Comparison of ENCODE assay signal across 30 cellular contexts in the genomic region with DNA sequence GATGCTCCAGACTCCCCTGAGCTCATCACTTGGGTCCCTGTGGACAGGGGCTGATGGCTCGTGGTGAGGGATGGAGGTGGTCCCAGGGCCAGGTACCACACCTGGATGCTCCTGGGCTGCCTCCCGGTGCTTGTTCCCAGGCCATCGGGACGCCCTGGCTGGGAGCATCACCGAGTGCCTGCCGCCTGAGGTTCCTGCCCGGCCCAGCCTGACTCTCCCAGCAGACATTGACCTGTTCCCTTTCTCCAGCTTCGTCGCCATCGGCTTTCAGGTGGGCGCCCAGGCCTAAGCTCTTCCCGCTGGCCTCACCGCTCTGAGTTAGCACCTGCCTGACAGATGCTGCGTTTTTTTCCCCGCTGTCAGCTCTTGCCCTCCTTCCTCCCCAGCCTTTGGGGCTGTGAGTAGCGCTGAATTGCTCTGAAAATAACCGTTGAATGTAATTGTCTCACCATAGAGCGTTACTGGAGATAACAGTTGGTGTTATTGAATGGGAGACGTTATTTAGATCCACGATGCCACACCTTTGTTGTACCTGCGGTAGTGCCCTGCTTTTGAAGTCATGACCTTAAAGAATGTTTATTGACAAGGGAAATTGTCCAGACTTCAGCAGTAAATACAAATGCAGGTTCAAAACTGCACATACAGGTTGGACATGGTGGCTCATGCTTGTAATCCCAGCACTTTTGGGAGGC. TPM values are rescaled to one million over a fixed set of nuclear protein-coding genes. Genes with fewer than 3 reads are reported as not detected.
DNase-seq lines count a peak whose midpoint lies in the region; ATAC-seq and TF ChIP-seq lines count a peak whose summit lies in the region.
"Had no signal": no experiment of that assay in that cellular context is flagged by ENCODE, and none has a peak within 500 bp of the region (broad histone marks: within the 10 kb centered on the region; RNA-seq: fewer than 3 reads in every experiment).

No MANE protein-coding gene starts in this region.

- no peak overlapping the region for H3K14ac ChIP-seq in neuronal stem cell (ENCODE audit: low read length)

- peak overlapping the region; percentile 39 for H3K27ac Mint-ChIP-seq in Caco-2 (ENCODE audit: unreplicated experiment)
- H3K27ac Mint-ChIP-seq: activated CD8-positive, alpha-beta memory T cell treated with anti-CD3 and anti-CD28 coated beads, Interleukin-2, amount 10 ng/mL, durations not matched to agents 7 days and 5 days; activated naive CD8-positive, alpha-beta T cell treated with anti-CD3 and anti-CD28 coated beads, Interleukin-2, amount 10 ng/mL, durations not matched to agents 7 days and 5 days; HFFc6 had no signal

- peak overlapping the region; percentile 33 for H3K18ac ChIP-seq in neuronal stem cell (ENCODE audit: low read length)

- no CpG with 5 or more reads among the region's 21 CpGs for WGBS in neuronal stem cell (ENCODE audit: extremely low coverage in 2 of 2, insufficient read length in 2 of 2, insufficient replicate concordance in 1 of 2), 2 donors

- H3K27ac ChIP-seq in neuronal stem cell (replicated peaks; ENCODE audit: low read length), result no peak overlapping the region
- H3K27ac ChIP-seq: BLaER1, pancreas, PC-9, right atrium auricular region, spleen, thyroid gland had no signal

- no peak overlapping the region for H4K91ac ChIP-seq in neuronal stem cell (ENCODE audit: low read depth, low read length, poor library complexity)

- no peaks in the 10 kb centered on the region for H3K27me3 Mint-ChIP-seq in Caco-2 (ENCODE audit: insufficient read depth, unreplicated experiment)
- H3K27me3 Mint-ChIP-seq: activated CD8-positive, alpha-beta memory T cell treated with anti-CD3 and anti-CD28 coated beads, Interleukin-2, amount 10 ng/mL, durations not matched to agents 7 days and 5 days; activated naive CD8-positive, alpha-beta T cell treated with anti-CD3 and anti-CD28 coated beads, Interleukin-2, amount 10 ng/mL, durations not matched to agents 7 days and 5 days had no signal

- no peak overlapping the region for H2AFZ ChIP-seq in neuronal stem cell (ENCODE audit: low read length)
- H2AFZ ChIP-seq: PC-9 had no signal

- no peak overlapping the region for H3K4me2 ChIP-seq in neuronal stem cell (ENCODE audit: insufficient read depth, low read length, poor library complexity, severe bottlenecking)
- H3K4me2 ChIP-seq: BLaER1 had no signal

- no peaks in the 10 kb centered on the region for H3K9me3 Mint-ChIP-seq in Caco-2 (ENCODE audit: unreplicated experiment)
- H3K9me3 Mint-ChIP-seq: activated naive CD8-positive, alpha-beta T cell treated with anti-CD3 and anti-CD28 coated beads, Interleukin-2, amount 10 ng/mL, durations not matched to agents 7 days and 5 days; HFFc6; neural crest cell had no signal

- peak in 1 of 2 experiments; percentile 34 for DNase-seq in Caco-2
- peak; percentile 75 for DNase-seq in LoVo (ENCODE audit: low spot score)
- DNase-seq in SW480 (ENCODE audit: low spot score), result peak; percentile 90
- DNase-seq in neuronal stem cell (ENCODE audit: low spot score), result no peak
- DNase-seq: activated CD4-positive, alpha-beta T cell treated with anti-CD3 and anti-CD28 coated beads, Interleukin-2, amount 50 U/mL, for 4 hours; activated CD8-positive, alpha-beta memory T cell treated with anti-CD3 and anti-CD28 coated beads, Interleukin-2, amount 10 ng/mL, durations not matched to agents 7 days and 5 days; activated gamma-delta T cell treated with Interleukin-2 at 50 U/mL for 16 hours; activated naive CD8-positive, alpha-beta T cell treated with anti-CD3 and anti-CD28 coated beads, Interleukin-2, amount 10 ng/mL, durations not matched to agents 7 days and 5 days; activated T-cell treated with anti-CD3 and anti-CD28 coated beads, Interleukin-2, amount 50 U/mL, for 48 hours; effector CD8-positive, alpha-beta T cell; HFFc6; NCI-H1092; NCI-H2029; NCI-H446 treated with DMSO at 0.1 percent for 48 hours; NK-92 treated with Interleukin-12 subunit alpha and Interleukin-12 subunit beta, amount 100 ng/mL, for 24 hours; PC-9; spleen; T-helper 2 cell; thyroid gland had no signal

- peak overlapping the region; percentile 24 for H3K9ac ChIP-seq in neuronal stem cell (ENCODE audit: low read depth, low read length, poor library complexity)
- H3K9ac ChIP-seq: BLaER1 had no signal

- H2BK15ac ChIP-seq in neuronal stem cell (ENCODE audit: low read length), result no peak overlapping the region

- no peak overlapping the region for H3K4ac ChIP-seq in neuronal stem cell (ENCODE audit: low read length)

- ATAC-seq in HG02885 (IDR thresholded peaks at IDR 0.05; ENCODE audit: poor library complexity, unreplicated experiment) (no peak), GM21367 (IDR thresholded peaks at IDR 0.05; ENCODE audit: unreplicated experiment) (no peak), HG02840 (IDR thresholded peaks at IDR 0.05; ENCODE audit: low FRiP score, unreplicated experiment) (no peak)
- ATAC-seq: activated CD4-positive, CD25-positive, alpha-beta regulatory T cell treated with anti-CD3 and anti-CD28 coated beads, Interleukin-2, amount 50 U/mL, for 24 hours; activated CD8-positive, alpha-beta memory T cell treated with anti-CD3 and anti-CD28 coated beads, Interleukin-2, amount 10 ng/mL, durations not matched to agents 7 days and 5 days; pancreas; Right ventricle myocardium inferior had no signal

- H3K36me3 Mint-ChIP-seq in Caco-2 (ENCODE audit: insufficient read depth, unreplicated experiment), result peaks cover 6% of the 10 kb centered on the region
- H3K36me3 Mint-ChIP-seq: activated CD8-positive, alpha-beta memory T cell treated with anti-CD3 and anti-CD28 coated beads, Interleukin-2, amount 10 ng/mL, durations not matched to agents 7 days and 5 days; activated naive CD8-positive, alpha-beta T cell treated with anti-CD3 and anti-CD28 coated beads, Interleukin-2, amount 10 ng/mL, durations not matched to agents 7 days and 5 days had no signal

- H3K4me1 ChIP-seq in Caco-2, result peaks cover 39% of the 10 kb centered on the region
- H3K4me1 ChIP-seq in neuronal stem cell (ENCODE audit: control insufficient read depth in 2 of 2, insufficient read depth in 1 of 2, low read depth in 1 of 2, low read length in 2 of 2), result peaks cover 2 to 12% of the 10 kb centered on the region in 2 donors
- H3K4me1 ChIP-seq: BLaER1, pancreas, right atrium auricular region, spleen, thyroid gland had no signal

- H3K4me3 Mint-ChIP-seq in Caco-2 (ENCODE audit: unreplicated experiment), result no peak overlapping the region
- H3K4me3 Mint-ChIP-seq: activated CD8-positive, alpha-beta memory T cell treated with anti-CD3 and anti-CD28 coated beads, Interleukin-2, amount 10 ng/mL, durations not matched to agents 7 days and 5 days; activated naive CD8-positive, alpha-beta T cell treated with anti-CD3 and anti-CD28 coated beads, Interleukin-2, amount 10 ng/mL, durations not matched to agents 7 days and 5 days; HFFc6; neural crest cell had no signal

- no peak overlapping the region for H3K4me3 ChIP-seq in Caco-2 (ENCODE audit: low read depth, low read length)
- no peak overlapping the region for H3K4me3 ChIP-seq in neuronal stem cell (ENCODE audit: low read length in 2 of 2)
- H3K4me3 ChIP-seq: BLaER1, pancreas, PC-9, right atrium auricular region, spleen, thyroid gland had no signal

- H3K36me3 ChIP-seq in Caco-2 (ENCODE audit: control insufficient read depth, insufficient read depth, low read length), result no peaks in the 10 kb centered on the region
- no peaks in the 10 kb centered on the region for H3K36me3 ChIP-seq in neuronal stem cell (replicated peaks in 1 of 2; ENCODE audit: control insufficient read depth in 2 of 2, insufficient read depth in 2 of 2, low read length in 2 of 2)

- CTCF ChIA-PET in Caco-2 (lab: Charles Lee), result interaction anchor here (0.5 to 2.7 kb wide), 3 partner anchors 11 to 46 kb away, joined by 6 to 13 read pairs (median 6); a partner anchor contains a TSS

- no peaks in the 10 kb centered on the region for H3K79me1 ChIP-seq in neuronal stem cell (ENCODE audit: low read depth, low read length)

- BruUV-seq in Caco-2 (replicated peaks; lab: Mats Ljungman, UMichigan), result no TSS peak

- intact Hi-C loops in Caco-2 (cut with micrococcal nuclease; ENCODE audit: unreplicated experiment), result no loop called here

- no peaks in the 10 kb centered on the region for H3K27me3 ChIP-seq in Caco-2 (replicated peaks; ENCODE audit: control insufficient read depth, insufficient read depth, low read length)
- peaks cover 0 to 13% (median 0%) of the 10 kb centered on the region in 3 experiments for H3K27me3 ChIP-seq in neuronal stem cell (ENCODE audit: control insufficient read depth in 3 of 3, insufficient read depth in 3 of 3, low read depth in 1 of 3, low read length in 3 of 3)
- H3K27me3 ChIP-seq: BLaER1, pancreas, right atrium auricular region, spleen, thyroid gland had no signal

- no peak overlapping the region for H2AK5ac ChIP-seq in neuronal stem cell (ENCODE audit: low read depth, low read length)

- TF ChIP-seq CTCF in Caco-2 (IDR thresholded peaks at IDR 0.05; ENCODE audit: insufficient read depth in 1 of 2, low read depth in 1 of 2, low read length in 1 of 2, severe bottlenecking in 1 of 2, unreplicated experiment in 1 of 2), result no peak

- no peak overlapping the region for H2BK5ac ChIP-seq in neuronal stem cell (ENCODE audit: low read length)

- peaks cover 20% of the 10 kb centered on the region for H3K4me1 Mint-ChIP-seq in Caco-2 (ENCODE audit: low read depth, unreplicated experiment)
- H3K4me1 Mint-ChIP-seq: neural crest cell had no signal

- H2BK120ac ChIP-seq in neuronal stem cell (ENCODE audit: low read depth, low read length), result no peak overlapping the region

- H3K23ac ChIP-seq in neuronal stem cell (ENCODE audit: low read depth, low read length, poor library complexity), result peak overlapping the region; percentile 11

- H4K8ac ChIP-seq in neuronal stem cell (ENCODE audit: low read depth, low read length), result no peak overlapping the region

- no peaks in the 10 kb centered on the region for H3K9me3 ChIP-seq in Caco-2
- H3K9me3 ChIP-seq in neuronal stem cell (replicated peaks in 1 of 2; ENCODE audit: control insufficient read depth in 2 of 2, insufficient read depth in 1 of 2, low read depth in 1 of 2, low read length in 2 of 2), result no peaks in the 10 kb centered on the region
- H3K9me3 ChIP-seq: BLaER1, pancreas, right atrium auricular region, spleen, thyroid gland had no signal

- H2BK12ac ChIP-seq in neuronal stem cell (ENCODE audit: low read length), result no peak overlapping the region

- POLR2A ChIA-PET in Caco-2 (lab: Charles Lee), result interaction anchor here (0.6 kb wide), 1 partner anchor 428 kb away, joined by 3 read pairs; no protein-coding TSS in a partner anchor

RNA-seq across cellular contexts. Expression of a gene that starts 21.3 kb away (rescaled TPM):
- 0.20 TPM in 1 of 2 replicates, not detected in the other for total RNA-seq in Caco-2 (2022)
- not detected for polyA plus RNA-seq in neuronal stem cell (2013, experiment 1 of 2)
- not detected for polyA plus RNA-seq in neuronal stem cell (2013, experiment 2 of 2)
- total RNA-seq: glomerular endothelial cell, HT1080, neural crest cell had no signal

RNA-seq across cellular contexts. Expression of a gene that starts 24.3 kb away (rescaled TPM):
- 12.3 and 24.4 TPM in 2 replicates for total RNA-seq in Caco-2 (2022)
- polyA plus RNA-seq in neuronal stem cell (2013, experiment 1 of 2), result 8.5 TPM
- polyA plus RNA-seq in neuronal stem cell (2013, experiment 2 of 2), result 8.9 TPM

RNA-seq across cellular contexts. Expression of a gene that starts 55.1 kb away (rescaled TPM):
- total RNA-seq in Caco-2 (2022), result 67.0 and 67.7 TPM in 2 replicates
- polyA plus RNA-seq in neuronal stem cell (2013, experiment 1 of 2), result 16.5 TPM
- polyA plus RNA-seq in neuronal stem cell (2013, experiment 2 of 2), result 16.0 TPM

RNA-seq across cellular contexts. Expression of a gene that starts 55.2 kb away (rescaled TPM):
- total RNA-seq in Caco-2 (2022), result 119 and 126 TPM in 2 replicates
- 54.0 TPM for polyA plus RNA-seq in neuronal stem cell (2013, experiment 1 of 2)
- polyA plus RNA-seq in neuronal stem cell (2013, experiment 2 of 2), result 51.1 TPM
